In genomic region chr1:37518949-37519348, GRCh38 we compare ENCODE assay signal across 7 cellular contexts.
DNase-seq lines count a peak whose midpoint lies in the region; TF ChIP-seq lines count a peak whose summit lies in the region.
"Not testable (repeated sequence)": the region's sequence is repeated elsewhere in the genome, so short reads cannot be mapped to it uniquely, and the experiment has no call there.

No MANE protein-coding gene starts in this region.

- H3K36me3 ChIP-seq in KOPT-K1 (ENCODE audit: insufficient read depth, low read length); effector memory CD4-positive, alpha-beta T cell (ENCODE audit: control insufficient read depth, insufficient read depth, low read length): not testable (repeated sequence)

- not testable (repeated sequence) for H3K27me3 ChIP-seq in effector memory CD4-positive, alpha-beta T cell (replicated peaks; ENCODE audit: control insufficient read depth, insufficient read depth, low read length, poor library complexity, severe bottlenecking)

- H3K9me3 ChIP-seq in KOPT-K1 (ENCODE audit: insufficient read depth, low read length, poor library complexity, severe bottlenecking); effector memory CD4-positive, alpha-beta T cell (ENCODE audit: control insufficient read depth, low read length): not testable (repeated sequence)

- peak overlapping the region; percentile 59 for H3K4me3 Mint-ChIP-seq in nephron progenitor cell

- not testable (repeated sequence) for H3K36me3 Mint-ChIP-seq in nephron progenitor cell (ENCODE audit: low read depth)

- not testable (repeated sequence) for TF ChIP-seq CTCF in nephron progenitor cell (IDR thresholded peaks at IDR 0.05)

- H3K9me3 Mint-ChIP-seq in nephron progenitor cell = peaks cover 13% of the 10 kb centered on the region

- peak overlapping the region; percentile 61 for H3K27ac ChIP-seq in KOPT-K1 (ENCODE audit: low read depth, low read length, poor library complexity, severe bottlenecking)
- not testable (repeated sequence) for H3K27ac ChIP-seq in effector memory CD4-positive, alpha-beta T cell (ENCODE audit: insufficient read depth, low read length, poor library complexity, severe bottlenecking)

- peak overlapping the region; percentile 92 for H3K27ac Mint-ChIP-seq in nephron progenitor cell

- not testable (repeated sequence) for H3K4me1 ChIP-seq in effector memory CD4-positive, alpha-beta T cell (ENCODE audit: control insufficient read depth, insufficient read depth, low read length, poor library complexity, severe bottlenecking)

- peaks cover 14% of the 10 kb centered on the region for H3K27me3 Mint-ChIP-seq in nephron progenitor cell (ENCODE audit: low read depth, poor library complexity)

- H3K4me1 Mint-ChIP-seq in nephron progenitor cell = peaks cover 25% of the 10 kb centered on the region

- H3K4me3 ChIP-seq in effector memory CD4-positive, alpha-beta T cell (ENCODE audit: insufficient read depth, low read depth, low read length, poor library complexity, severe bottlenecking) = peak overlapping the region; percentile 35

- DNase-seq in activated CD4-positive, alpha-beta T cell treated with anti-CD3 and anti-CD28 coated beads for 4 hours = peak; percentile 10 to 14
- DNase-seq in activated CD8-positive, alpha-beta memory T cell treated with anti-CD3 and anti-CD28 coated beads, Interleukin-2, amount 50 U/mL, for 4 hours = peak; percentile 48
- peak; percentile 51 for DNase-seq in activated gamma-delta T cell treated with Interleukin-2 at 50 U/mL for 16 hours
- DNase-seq in effector memory CD4-positive, alpha-beta T cell = peak in 2 of 3 donors; percentile 5 to 30
- not testable (repeated sequence) for DNase-seq in nephron progenitor cell
- DNase-seq in stimulated activated CD8-positive, alpha-beta memory T cell treated with anti-CD3 and anti-CD28 coated beads, Interleukin-12 subunit alpha, Interleukin-12 subunit beta, amount 100 ng/mL, for 1 hour (ENCODE audit: low read depth) = peak; percentile 24
